Comparison of ENCODE assay signal across 9 cellular contexts in genomic region chr16:75244844-75245758, GRCh38. TPM values are rescaled to one million over a fixed set of nuclear protein-coding genes. Genes with fewer than 3 reads are reported as not detected.
DNase-seq lines count a peak whose midpoint lies in the region; ATAC-seq and TF ChIP-seq lines count a peak whose summit lies in the region.
"Had no signal": no experiment of that assay in that cellular context is flagged by ENCODE, and none has a peak within 500 bp of the region (broad histone marks: within the 10 kb centered on the region; RNA-seq: fewer than 3 reads in every experiment).

No MANE protein-coding gene starts in this region.

- H3K27me3 Mint-ChIP-seq in naive thymus-derived CD4-positive, alpha-beta T cell = peaks cover 0 to 31% (median 8%) of the 10 kb centered on the region in 5 donors

- CTCF ChIA-PET in PC-3 (lab: Charles Lee) = interaction anchor here (0.6 to 1.9 kb wide), 3 partner anchors 60 to 272 kb away, joined by 3 to 8 read pairs (median 5); no protein-coding TSS in a partner anchor
- CTCF ChIA-PET in naive thymus-derived CD4-positive, alpha-beta T cell (lab: Charles Lee) = no interaction called here

- intact Hi-C loops in PC-3 (cut with micrococcal nuclease) = loop anchor here (1.0 kb wide), 2 partner anchors 11 to 60 kb away; no protein-coding TSS in a partner anchor
- intact Hi-C loops in mucosa of descending colon (cut with DNase I, micrococcal nuclease) = no loop called here
- intact Hi-C loops in naive thymus-derived CD4-positive, alpha-beta T cell (cut with micrococcal nuclease) = no loop called here

- no peaks in the 10 kb centered on the region for H3F3A ChIP-seq in PC-3 (ENCODE audit: low read length, unreplicated experiment)

- POLR2A ChIA-PET in PC-3 (lab: Charles Lee; ENCODE audit: unreplicated experiment) = interaction anchor here (0.7 to 0.9 kb wide), 2 partner anchors 61 to 97 kb away, joined by 3 read pairs; no protein-coding TSS in a partner anchor
- POLR2A ChIA-PET in naive thymus-derived CD4-positive, alpha-beta T cell (lab: Charles Lee) = no interaction called here

- no peak overlapping the region for H2AFZ ChIP-seq in PC-3 (ENCODE audit: low read length)

- H3K36me3 ChIP-seq in PC-3 (ENCODE audit: low read depth, low read length) (peaks cover 7% of the 10 kb centered on the region; the same call in 1 of the 2 replicates), esophagus (ENCODE audit: control insufficient read depth in 2 of 2, insufficient read depth in 2 of 2, low read length in 1 of 2) (peaks cover 4 to 26% of the 10 kb centered on the region in 2 donors), mucosa of descending colon (ENCODE audit: low read depth) (peaks cover 5% of the 10 kb centered on the region)
- no peaks in the 10 kb centered on the region for H3K36me3 ChIP-seq in naive thymus-derived CD4-positive, alpha-beta T cell (ENCODE audit: control insufficient read depth in 2 of 3, insufficient read depth in 3 of 3, low read length in 3 of 3)

- H3K9me3 ChIP-seq in PC-3 (ENCODE audit: low read length) (no peaks in the 10 kb centered on the region), esophagus (ENCODE audit: control insufficient read depth in 2 of 2, insufficient read depth in 1 of 2, low read depth in 1 of 2, low read length in 1 of 2) (no peaks in the 10 kb centered on the region), mucosa of descending colon (no peaks in the 10 kb centered on the region)
- no peaks in the 10 kb centered on the region for H3K9me3 ChIP-seq in naive thymus-derived CD4-positive, alpha-beta T cell (ENCODE audit: control insufficient read depth in 2 of 3, low read length in 3 of 3)

- no peak for TF ChIP-seq CTCF in PC-3 (conservative IDR thresholded peaks at IDR 0.05; ENCODE audit: low read depth, low read length)
- TF ChIP-seq CTCF in mucosa of descending colon (IDR thresholded peaks at IDR 0.05) = no peak

- DNase-seq in DMS53 (lab: John Stamatoyannopoulos, UW) = peak; percentile 40
- DNase-seq in DMS53 treated with DMSO at 0.1 percent for 48 hours (lab: John Stamatoyannopoulos, UW; ENCODE audit: unreplicated experiment) = no peak
- DNase-seq in PC-3 = peak; percentile 94
- DNase-seq in mucosa of descending colon = peak; percentile 55 to 86 (median 69)
- no peak for DNase-seq in NCI-H446 (lab: John Stamatoyannopoulos, UW)
- DNase-seq in NCI-H524 treated with DMSO at 0.1 percent for 48 hours (lab: John Stamatoyannopoulos, UW) = no peak
- DNase-seq in naive thymus-derived CD4-positive, alpha-beta T cell = no peak

- no peaks in the 10 kb centered on the region for H3K36me3 Mint-ChIP-seq in naive thymus-derived CD4-positive, alpha-beta T cell
- H3K36me3 Mint-ChIP-seq: CD4-positive, alpha-beta memory T cell had no signal

- peaks cover 0 to 5% (median 2%) of the 10 kb centered on the region in 7 donors for H3K4me1 Mint-ChIP-seq in naive thymus-derived CD4-positive, alpha-beta T cell

- H3K27me3 ChIP-seq in PC-3 (ENCODE audit: low read length) (no peaks in the 10 kb centered on the region), esophagus (ENCODE audit: control insufficient read depth in 1 of 2, insufficient read depth in 2 of 2, low read length in 2 of 2) (no peaks in the 10 kb centered on the region)
- no peaks in the 10 kb centered on the region for H3K27me3 ChIP-seq in naive thymus-derived CD4-positive, alpha-beta T cell (ENCODE audit: control insufficient read depth in 2 of 2, insufficient read depth in 2 of 2, low read length in 2 of 2)

- no peak overlapping the region for H3K4me3 Mint-ChIP-seq in naive thymus-derived CD4-positive, alpha-beta T cell
- H3K4me3 Mint-ChIP-seq: CD4-positive, alpha-beta memory T cell had no signal

- ATAC-seq in PC-3 (peak; percentile 73), mucosa of descending colon (peak; percentile 62)
- no peak for ATAC-seq in naive thymus-derived CD4-positive, alpha-beta T cell

- H3K27ac ChIP-seq in PC-3 (ENCODE audit: low read length) = peak overlapping the region; percentile 86
- H3K27ac ChIP-seq in esophagus (ENCODE audit: low read depth in 2 of 2, low read length in 1 of 2) = peak overlapping the region; percentile 72 to 83
- no peak overlapping the region for H3K27ac ChIP-seq in naive thymus-derived CD4-positive, alpha-beta T cell (ENCODE audit: low read depth, low read length)

- peaks cover 18% of the 10 kb centered on the region for H4K20me1 ChIP-seq in PC-3 (ENCODE audit: low read length)

- H3K4me1 ChIP-seq in PC-3 (ENCODE audit: insufficient read depth, low read length) (peaks cover 63% of the 10 kb centered on the region), esophagus (ENCODE audit: control insufficient read depth in 2 of 2, insufficient read depth in 2 of 2, low read length in 1 of 2) (peaks cover 19 to 54% of the 10 kb centered on the region in 2 donors), mucosa of descending colon (ENCODE audit: low read depth) (peaks cover 48% of the 10 kb centered on the region)
- H3K4me1 ChIP-seq in naive thymus-derived CD4-positive, alpha-beta T cell (ENCODE audit: control insufficient read depth in 2 of 2, insufficient read depth in 2 of 2, low read length in 2 of 2) = peaks cover 0 to under 1% of the 10 kb centered on the region in 2 donors

- no peaks in the 10 kb centered on the region for H3K9me2 ChIP-seq in PC-3 (replicated peaks; ENCODE audit: low read length)

- no peak overlapping the region for H3K4me3 ChIP-seq in PC-3 (ENCODE audit: low read length)
- no peak overlapping the region for H3K4me3 ChIP-seq in esophagus (ENCODE audit: low read depth in 1 of 2, low read length in 2 of 2)
- no peak overlapping the region for H3K4me3 ChIP-seq in mucosa of descending colon
- H3K4me3 ChIP-seq in naive thymus-derived CD4-positive, alpha-beta T cell (ENCODE audit: low read length) = no peak overlapping the region

- 32 to 41% methylated on average over 20 to 25 of the region's 25 CpGs for WGBS in esophagus, 2 donors

- peaks cover 0 to 2% (median 0%) of the 10 kb centered on the region in 11 donors for H3K9me3 Mint-ChIP-seq in naive thymus-derived CD4-positive, alpha-beta T cell
- H3K9me3 Mint-ChIP-seq: CD4-positive, alpha-beta memory T cell had no signal

- peak overlapping the region; percentile 60 for H3K4me2 ChIP-seq in PC-3 (ENCODE audit: low read length)

- no TSS peak for BruUV-seq in PC-3 (replicated peaks; lab: Mats Ljungman, UMichigan)

- H3K79me2 ChIP-seq in PC-3 (ENCODE audit: low read length) = peaks cover 88% of the 10 kb centered on the region

- H3K27ac Mint-ChIP-seq in naive thymus-derived CD4-positive, alpha-beta T cell = no peak overlapping the region

- peak overlapping the region; percentile 63 for H3K9ac ChIP-seq in PC-3 (ENCODE audit: low read length)

RNA-seq across cellular contexts. Expression of gene BCAR1, which starts 6.3 kb away (rescaled TPM):
- total RNA-seq in PC-3 (2014; rRNA removed) (49.3 and 68.0 TPM in 2 replicates), mucosa of descending colon (100 to 1,000 TPM; 100 to 134 (median 116) TPM)
- 10 to 100 TPM; 20.2 to 25.7 TPM for polyA plus RNA-seq in esophagus
- not detected for total RNA-seq in naive thymus-derived CD4-positive, alpha-beta T cell
- not detected for polyA plus RNA-seq in naive thymus-derived CD4-positive, alpha-beta T cell

RNA-seq across cellular contexts. Expression of gene CTRB1, which starts 26.3 kb away (rescaled TPM):
- not detected in 2 replicates for total RNA-seq in PC-3 (2014; rRNA removed)
- polyA plus RNA-seq in esophagus = 1 to 10 TPM in 1 of 2 donors, under 1 TPM in 1; 0.34 to 2.0 TPM
- under 1 TPM in 2 of 3 donors, not detected in 1; 0.67 to 0.76 TPM for total RNA-seq in mucosa of descending colon
- not detected for total RNA-seq in naive thymus-derived CD4-positive, alpha-beta T cell
- not detected for polyA plus RNA-seq in naive thymus-derived CD4-positive, alpha-beta T cell
- total RNA-seq: CD4-positive, alpha-beta memory T cell had no signal
- polyA plus RNA-seq: CD4-positive, alpha-beta memory T cell had no signal

RNA-seq across cellular contexts. Expression of gene CTRB2, which starts 38.1 kb away (rescaled TPM):
- total RNA-seq in PC-3 (2014; rRNA removed) (not detected in 2 replicates), mucosa of descending colon (not detected)
- 1 to 10 TPM in 1 of 2 donors, under 1 TPM in 1; 0.35 to 1.7 TPM for polyA plus RNA-seq in esophagus
- not detected for total RNA-seq in naive thymus-derived CD4-positive, alpha-beta T cell
- polyA plus RNA-seq in naive thymus-derived CD4-positive, alpha-beta T cell = not detected
- total RNA-seq: CD4-positive, alpha-beta memory T cell had no signal
- polyA plus RNA-seq: CD4-positive, alpha-beta memory T cell had no signal

Comparison
In these comparisons a context has a peak if more than half of its experiments do, and no peak if none do; other contexts are left out.
1. DNase-seq: peak in DMS53 (single experiment), PC-3 (single experiment) and mucosa of descending colon (3 of 3); none in DMS53 treated with DMSO at 0.1 percent for 48 hours (single experiment), NCI-H446 (0 of 2), NCI-H524 treated with DMSO at 0.1 percent for 48 hours (single experiment) and naive thymus-derived CD4-positive, alpha-beta T cell (0 of 9).
2. RNA of gene BCAR1, which starts 6.3 kb away (total RNA-seq): 100 to 134 TPM in mucosa of descending colon and 49.3 to 68.0 TPM in PC-3; not detected in naive thymus-derived CD4-positive, alpha-beta T cell; every median in the first group is over 10 times any median in the second.